21 cellular contexts compared by ENCODE assay signal in genomic region chr12:12157424-12157823, GRCh38.
DNase-seq lines count a peak whose midpoint lies in the region; ATAC-seq, FAIRE-seq and TF ChIP-seq lines count a peak whose summit lies in the region.
"Had no signal": no experiment of that assay in that cellular context is flagged by ENCODE, and none has a peak within 500 bp of the region (broad histone marks: within the 10 kb centered on the region; RNA-seq: fewer than 3 reads in every experiment).

No MANE protein-coding gene starts in this region.

- no peak overlapping the region for H3K4me2 ChIP-seq in HepG2 (ENCODE audit: low read depth, low read length)
- H3K4me2 ChIP-seq: A549; BLaER1 treated with 17β-estradiol and CSF1 and Interleukin-3, amounts not matched to agents 10 nM and 100 nM had no signal

- H2AFZ ChIP-seq in HepG2 (ENCODE audit: low read length), result no peak overlapping the region

- 95% methylated on average over 1 of the region's 1 CpG for WGBS in liver
- WGBS in HepG2 (ENCODE audit: low lambda C conversion rate), result 98% methylated on average over 1 of the region's 1 CpG

- H3K36me3 Mint-ChIP-seq in nephron progenitor cell (ENCODE audit: low read depth), result peaks cover 78% of the 10 kb centered on the region
- H3K36me3 Mint-ChIP-seq in activated naive CD8-positive, alpha-beta T cell treated with anti-CD3 and anti-CD28 coated beads, Interleukin-2, amount 50 U/mL, for 24 hours (ENCODE audit: low read depth), result no peaks in the 10 kb centered on the region

- TF ChIP-seq EP300 in HepG2 (IDR thresholded peaks at IDR 0.05; ENCODE audit: low read depth in 2 of 2, low read length in 2 of 2) (no peak), HepG2 (CRISPR knock-in tag; IDR thresholded peaks at IDR 0.05; ENCODE audit: borderline replicate concordance) (no peak)

- CTCF ChIA-PET in HepG2 (lab: Yijun Ruan, JAX; ENCODE audit: low intra/inter-chr PET ratio, low total read pairs), result no interaction called here

- no peaks in the 10 kb centered on the region for H4K20me1 ChIP-seq in HepG2 (ENCODE audit: insufficient read depth, low read length)
- H4K20me1 ChIP-seq: BLaER1 treated with 17β-estradiol and CSF1 and Interleukin-3, amounts not matched to agents 10 nM and 100 nM had no signal

- in situ Hi-C loops in HepG2 (cut with HindIII; ENCODE audit: extremely low pct_ligation_motif_present, low pct_unique_long_range_greater_than_20kb), result no loop called here

- no peaks in the 10 kb centered on the region for H3K9me3 ChIP-seq in liver (ENCODE audit: control insufficient read depth in 4 of 4, low read length in 3 of 4)
- no peaks in the 10 kb centered on the region for H3K9me3 ChIP-seq in HepG2 (ENCODE audit: low read length)
- H3K9me3 ChIP-seq: A549 had no signal

- no peak for DNase-seq in HepG2 (ENCODE audit: low spot score)
- DNase-seq in fibroblast of mammary gland (ENCODE audit: low read depth), result peak; percentile 53
- DNase-seq in nephron progenitor cell, result no peak
- DNase-seq in activated naive CD8-positive, alpha-beta T cell treated with anti-CD3 and anti-CD28 coated beads, Interleukin-2, amount 50 U/mL, for 24 hours, result no peak
- no peak for DNase-seq in NCI-H82 treated with DMSO at 0.1 percent for 48 hours (lab: John Stamatoyannopoulos, UW; ENCODE audit: unreplicated experiment)
- DNase-seq in HuH-7 (ENCODE audit: low spot score), result no peak
- DNase-seq: Calu3; CD8-positive, alpha-beta T cell; DMS79 treated with DMSO at 0.1 percent for 48 hours; GF-D8; GOT3; H7; HFFc6 had no signal

- no peaks in the 10 kb centered on the region for H3K79me2 ChIP-seq in HepG2 (ENCODE audit: insufficient read depth, low read length)

- peak overlapping the region; percentile 12 for H3K27ac Mint-ChIP-seq in nephron progenitor cell
- no peak overlapping the region for H3K27ac Mint-ChIP-seq in activated naive CD8-positive, alpha-beta T cell treated with anti-CD3 and anti-CD28 coated beads, Interleukin-2, amount 50 U/mL, for 24 hours
- H3K27ac Mint-ChIP-seq: B cell; CD8-positive, alpha-beta T cell; HFFc6 had no signal

- H3K9ac ChIP-seq in liver (ENCODE audit: low read depth in 1 of 2, low read length in 2 of 2), result no peak overlapping the region
- H3K9ac ChIP-seq in HepG2 (ENCODE audit: insufficient read depth, low read depth, low read length), result no peak overlapping the region
- H3K9ac ChIP-seq: BLaER1 treated with 17β-estradiol and CSF1 and Interleukin-3, amounts not matched to agents 10 nM and 100 nM had no signal

- TF ChIP-seq CTCF in liver (IDR thresholded peaks at IDR 0.05; ENCODE audit: low read depth, low read length, missing input control) (no peak), HepG2 (CRISPR knock-in tag; IDR thresholded peaks at IDR 0.05) (no peak), fibroblast of mammary gland (conservative IDR thresholded peaks at IDR 0.05; ENCODE audit: control insufficient read depth, insufficient read depth, low read depth, low read length) (no peak), nephron progenitor cell (IDR thresholded peaks at IDR 0.05) (no peak)

- peaks cover 0 to 3% (median 0%) of the 10 kb centered on the region in 4 donors for H3K4me1 ChIP-seq in liver (ENCODE audit: control insufficient read depth in 4 of 4, insufficient read depth in 4 of 4, low read length in 3 of 4)
- H3K4me1 ChIP-seq in HepG2 (ENCODE audit: insufficient read depth, low read length), result no peaks in the 10 kb centered on the region

- intact Hi-C loops in HepG2 (cut with micrococcal nuclease; ENCODE audit: unreplicated experiment), result no loop called here

- no peak overlapping the region for H3K4me3 Mint-ChIP-seq in nephron progenitor cell
- H3K4me3 Mint-ChIP-seq in activated naive CD8-positive, alpha-beta T cell treated with anti-CD3 and anti-CD28 coated beads, Interleukin-2, amount 50 U/mL, for 24 hours, result no peak overlapping the region
- H3K4me3 Mint-ChIP-seq: B cell; CD8-positive, alpha-beta T cell; HFFc6 had no signal

- H3K4me1 Mint-ChIP-seq in nephron progenitor cell, result no peaks in the 10 kb centered on the region
- no peaks in the 10 kb centered on the region for H3K4me1 Mint-ChIP-seq in activated naive CD8-positive, alpha-beta T cell treated with anti-CD3 and anti-CD28 coated beads, Interleukin-2, amount 50 U/mL, for 24 hours
- H3K4me1 Mint-ChIP-seq: B cell had no signal

- H3K27me3 ChIP-seq in liver (ENCODE audit: control insufficient read depth in 4 of 4, insufficient read depth in 4 of 4, low read length in 3 of 4) (no peaks in the 10 kb centered on the region), HepG2 (ENCODE audit: control insufficient read depth in 1 of 2, insufficient read depth in 2 of 2, low read length in 2 of 2) (no peaks in the 10 kb centered on the region)
- H3K27me3 ChIP-seq: BLaER1 treated with 17β-estradiol and CSF1 and Interleukin-3, amounts not matched to agents 10 nM and 100 nM had no signal

- TF ChIP-seq RAD21 in liver (IDR thresholded peaks at IDR 0.05) (no peak), HepG2 (CRISPR knock-in tag; IDR thresholded peaks at IDR 0.05) (no peak)

- POLR2A ChIA-PET in HepG2 (lab: Yijun Ruan, JAX), result no interaction called here

- H3K36me3 ChIP-seq in liver (ENCODE audit: control insufficient read depth in 4 of 4, insufficient read depth in 3 of 4, low read depth in 1 of 4, low read length in 3 of 4) (peaks cover 1 to 41% (median 17%) of the 10 kb centered on the region in 4 donors), HepG2 (replicated peaks in 1 of 2; ENCODE audit: control insufficient read depth in 1 of 2, insufficient read depth in 2 of 2, low read length in 2 of 2) (peaks cover 19 to 71% of the 10 kb centered on the region in 2 experiments)

- H3K27ac ChIP-seq in liver (ENCODE audit: low read depth in 1 of 2, low read length in 2 of 2) (no peak overlapping the region), HepG2 (ENCODE audit: extremely low read length, insufficient read depth, low read length) (no peak overlapping the region)
- H3K27ac ChIP-seq: 22Rv1; A549; BLaER1 treated with 17β-estradiol and CSF1 and Interleukin-3, amounts not matched to agents 10 nM and 100 nM had no signal

- FAIRE-seq in HepG2 (lab: Jason Lieb, UNC), result no peak
- FAIRE-seq: A549, GM12878 had no signal

- no peaks in the 10 kb centered on the region for H3K27me3 Mint-ChIP-seq in nephron progenitor cell (ENCODE audit: low read depth, poor library complexity)
- H3K27me3 Mint-ChIP-seq in activated naive CD8-positive, alpha-beta T cell treated with anti-CD3 and anti-CD28 coated beads, Interleukin-2, amount 50 U/mL, for 24 hours, result peaks cover 5% of the 10 kb centered on the region
- H3K27me3 Mint-ChIP-seq: B cell had no signal

- no peaks in the 10 kb centered on the region for H3K9me3 Mint-ChIP-seq in nephron progenitor cell
- H3K9me3 Mint-ChIP-seq in activated naive CD8-positive, alpha-beta T cell treated with anti-CD3 and anti-CD28 coated beads, Interleukin-2, amount 50 U/mL, for 24 hours, result no peaks in the 10 kb centered on the region
- H3K9me3 Mint-ChIP-seq: CD8-positive, alpha-beta T cell; HFFc6 had no signal

- ATAC-seq in HepG2, result no peak
- no peak for ATAC-seq in activated naive CD8-positive, alpha-beta T cell treated with anti-CD3 and anti-CD28 coated beads, Interleukin-2, amount 50 U/mL, for 24 hours
- ATAC-seq in HG03097 (IDR thresholded peaks at IDR 0.05; ENCODE audit: low FRiP score, unreplicated experiment), result no peak
- ATAC-seq: A549; CD8-positive, alpha-beta T cell; GM12878; HCT116 had no signal

- TF ChIP-seq POLR2A in HepG2 (IDR thresholded peaks at IDR 0.05; ENCODE audit: insufficient read depth in 1 of 2, low read depth in 2 of 2, low read length in 2 of 2), result no peak

- H3K4me3 ChIP-seq in liver (ENCODE audit: low read depth in 1 of 3, low read length in 3 of 3) (no peak overlapping the region), HepG2 (replicated peaks in 1 of 3; ENCODE audit: insufficient read depth in 1 of 3, low read depth in 2 of 3, low read length in 3 of 3) (no peak overlapping the region), fibroblast of mammary gland (ENCODE audit: control insufficient read depth, low read depth, low read length) (no peak overlapping the region)
- H3K4me3 ChIP-seq: A549; BLaER1 treated with 17β-estradiol and CSF1 and Interleukin-3, amounts not matched to agents 10 nM and 100 nM; GM12878 had no signal

- BruUV-seq in HepG2 (replicated peaks; lab: Mats Ljungman, UMichigan), result no TSS peak

TF ChIP-seq in liver, 16 proteins besides CTCF, POLR2A, EP300 and RAD21 (continues in another document):
- TF ChIP-seq GABPA (IDR thresholded peaks at IDR 0.05 in 1 of 2, conservative IDR thresholded peaks at IDR 0.05 in 1 of 2) (no peak), JUND (IDR thresholded peaks at IDR 0.05) (peak in 1 of 2 donors; percentile 12)

TF ChIP-seq in HepG2, 621 proteins besides CTCF, POLR2A, EP300 and RAD21:
- no peak for TF ChIP-seq PHF8 (CRISPR knock-in tag; IDR thresholded peaks at IDR 0.05)
- no peak for TF ChIP-seq ZNF12 (CRISPR knock-in tag; IDR thresholded peaks at IDR 0.05)
- no peak for TF ChIP-seq ETV5 (CRISPR knock-in tag; IDR thresholded peaks at IDR 0.05; ENCODE audit: borderline replicate concordance)
- no peak for TF ChIP-seq STAG1 (CRISPR knock-in tag; IDR thresholded peaks at IDR 0.05)
TF ChIP-seq in HepG2: peak in this region for 0.
